ENCODE assay signal across 9 cellular contexts in genomic region chr10:11171452-11171851, GRCh38.
DNase-seq lines count a peak whose midpoint lies in the region; ATAC-seq and TF ChIP-seq lines count a peak whose summit lies in the region.
"Had no signal": no experiment of that assay in that cellular context is flagged by ENCODE, and none has a peak within 500 bp of the region (broad histone marks: within the 10 kb centered on the region; RNA-seq: fewer than 3 reads in every experiment).

No MANE protein-coding gene starts in this region.

- no peak overlapping the region for H3K9ac ChIP-seq in skeletal muscle tissue (ENCODE audit: low read depth in 1 of 3, low read length in 3 of 3)

- intact Hi-C loops in activated B cell treated with CpG ODN at 0.5 μM for 24 hours (cut with micrococcal nuclease) = no loop called here

- no peaks in the 10 kb centered on the region for H3K79me2 ChIP-seq in hepatocyte

- H3K9me3 Mint-ChIP-seq in activated B cell treated with CpG ODN at 0.5 μM for 24 hours = no peaks in the 10 kb centered on the region
- H3K9me3 Mint-ChIP-seq: mesothelial cell of epicardium had no signal

- H4K20me1 ChIP-seq in hepatocyte (ENCODE audit: insufficient read depth, poor library complexity, severe bottlenecking) = no peaks in the 10 kb centered on the region

- peaks cover 52% of the 10 kb centered on the region for H3K36me3 Mint-ChIP-seq in activated B cell treated with CpG ODN at 0.5 μM for 24 hours (ENCODE audit: low read depth)
- H3K36me3 Mint-ChIP-seq: mesothelial cell of epicardium had no signal

- H3K27me3 Mint-ChIP-seq in activated B cell treated with CpG ODN at 0.5 μM for 24 hours = no peaks in the 10 kb centered on the region

- TF ChIP-seq CTCF in GM12875 (IDR thresholded peaks at IDR 0.05; ENCODE audit: borderline replicate concordance, insufficient read depth, low read depth, low read length) = no peak
- no peak for TF ChIP-seq CTCF in activated B cell treated with CpG ODN at 0.5 μM for 24 hours (IDR thresholded peaks at IDR 0.05)
- no peak for TF ChIP-seq CTCF in hepatocyte (IDR thresholded peaks at IDR 0.05; ENCODE audit: poor library complexity)

- peak overlapping the region; percentile 3 for H3K4me3 ChIP-seq in GM12875 (ENCODE audit: low read depth, low read length)
- no peak overlapping the region for H3K4me3 ChIP-seq in skeletal muscle tissue (ENCODE audit: low read length in 3 of 3)
- H3K4me3 ChIP-seq in hepatocyte = no peak overlapping the region

- POLR2A ChIA-PET in activated B cell treated with CpG ODN at 0.5 μM for 24 hours (lab: Charles Lee) = interaction anchor here (0.7 to 1.7 kb wide), 8 partner anchors 8 to 74 kb away, joined by 3 to 9 read pairs (median 4); no protein-coding TSS in a partner anchor

- H3K27ac ChIP-seq in skeletal muscle tissue (ENCODE audit: low read depth, low read length) = peak overlapping the region; percentile 54
- H3K27ac ChIP-seq in hepatocyte = no peak overlapping the region

- H2AFZ ChIP-seq in hepatocyte = no peak overlapping the region

- no peaks in the 10 kb centered on the region for H3K27me3 ChIP-seq in skeletal muscle tissue (ENCODE audit: control insufficient read depth in 3 of 3, insufficient read depth in 3 of 3, low read length in 3 of 3)
- H3K27me3 ChIP-seq in hepatocyte = peaks cover 5% of the 10 kb centered on the region

- ATAC-seq in HG02588 (IDR thresholded peaks at IDR 0.05; ENCODE audit: unreplicated experiment) = peak; percentile 2
- ATAC-seq in activated B cell treated with CpG ODN at 0.5 μM for 24 hours (ENCODE audit: low read depth) = peak; percentile 7
- no peak for ATAC-seq in GM18505 (IDR thresholded peaks at IDR 0.05; ENCODE audit: unreplicated experiment)

- peaks cover 6% of the 10 kb centered on the region for H3K4me1 Mint-ChIP-seq in activated B cell treated with CpG ODN at 0.5 μM for 24 hours

- no peak overlapping the region for H3K4me2 ChIP-seq in hepatocyte

- H3K4me3 Mint-ChIP-seq in activated B cell treated with CpG ODN at 0.5 μM for 24 hours = no peak overlapping the region
- H3K4me3 Mint-ChIP-seq: mesothelial cell of epicardium had no signal

- H3K36me3 ChIP-seq in skeletal muscle tissue (ENCODE audit: control insufficient read depth in 3 of 3, insufficient read depth in 3 of 3, low read length in 3 of 3) (peaks cover 0 to 2% (median 0%) of the 10 kb centered on the region in 3 donors), hepatocyte (replicated peaks; ENCODE audit: insufficient read depth, low read depth) (no peaks in the 10 kb centered on the region)

- no peak overlapping the region for H3K27ac Mint-ChIP-seq in activated B cell treated with CpG ODN at 0.5 μM for 24 hours
- H3K27ac Mint-ChIP-seq: mesothelial cell of epicardium had no signal

- DNase-seq in activated B cell treated with CpG ODN at 0.5 μM for 24 hours = no peak
- no peak for DNase-seq in NCI-H510A (lab: John Stamatoyannopoulos, UW)
- DNase-seq in mesenteric fat pad (ENCODE audit: low spot score) = no peak
- no peak for DNase-seq in hepatocyte (ENCODE audit: low spot score)

- H3K4me1 ChIP-seq in skeletal muscle tissue (ENCODE audit: control insufficient read depth in 3 of 3, insufficient read depth in 3 of 3, low read length in 3 of 3) (peaks cover 2 to 18% (median 8%) of the 10 kb centered on the region in 3 donors), hepatocyte (ENCODE audit: insufficient read depth) (no peaks in the 10 kb centered on the region)

- H3K9me2 ChIP-seq in hepatocyte (replicated peaks; ENCODE audit: insufficient read depth) = no peaks in the 10 kb centered on the region

- H3K9me3 ChIP-seq in skeletal muscle tissue (ENCODE audit: control insufficient read depth in 3 of 3, low read length in 3 of 3) (no peaks in the 10 kb centered on the region), hepatocyte (ENCODE audit: low read depth) (no peaks in the 10 kb centered on the region)

- CTCF ChIA-PET in activated B cell treated with CpG ODN at 0.5 μM for 24 hours (lab: Charles Lee) = interaction anchor here (1.1 kb wide), 1 partner anchor 70 kb away, joined by 3 read pairs; no protein-coding TSS in a partner anchor

- TF ChIP-seq POLR2A in GM18505 (IDR thresholded peaks at IDR 0.05; ENCODE audit: borderline replicate concordance, extremely low read depth, insufficient read depth, insufficient read length) = no peak

- 90% methylated on average over 2 of the region's 2 CpGs for WGBS in hepatocyte (ENCODE audit: low lambda C conversion rate, missing lambda C conversion rate)
